ENCODE assay signal across 1 cellular context in the genomic region with DNA sequence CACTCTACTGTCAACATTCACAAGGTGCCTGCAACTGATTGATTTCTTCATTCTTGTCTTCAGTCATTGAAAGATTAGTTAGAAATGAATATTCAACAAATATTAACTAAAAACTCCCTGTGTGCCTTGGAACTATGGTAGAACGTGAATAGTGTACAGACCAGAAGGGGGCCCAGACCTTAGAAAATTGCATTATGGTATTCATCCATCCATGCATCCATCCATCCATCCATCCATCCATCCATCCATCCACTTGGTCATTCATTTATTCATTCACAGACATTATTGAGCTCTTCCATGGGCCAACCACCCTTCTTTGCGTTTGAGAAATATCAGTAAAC.
TF ChIP-seq lines count a peak whose summit lies in the region.

No MANE protein-coding gene starts in this region.

TF ChIP-seq in GM12878, 131 proteins besides CTCF, POLR2A, EP300 and RAD21:
- no peak for TF ChIP-seq POU2F2 (IDR thresholded peaks at IDR 0.05; ENCODE audit: borderline replicate concordance, low read depth, low read length)
- TF ChIP-seq, protein P1, sequence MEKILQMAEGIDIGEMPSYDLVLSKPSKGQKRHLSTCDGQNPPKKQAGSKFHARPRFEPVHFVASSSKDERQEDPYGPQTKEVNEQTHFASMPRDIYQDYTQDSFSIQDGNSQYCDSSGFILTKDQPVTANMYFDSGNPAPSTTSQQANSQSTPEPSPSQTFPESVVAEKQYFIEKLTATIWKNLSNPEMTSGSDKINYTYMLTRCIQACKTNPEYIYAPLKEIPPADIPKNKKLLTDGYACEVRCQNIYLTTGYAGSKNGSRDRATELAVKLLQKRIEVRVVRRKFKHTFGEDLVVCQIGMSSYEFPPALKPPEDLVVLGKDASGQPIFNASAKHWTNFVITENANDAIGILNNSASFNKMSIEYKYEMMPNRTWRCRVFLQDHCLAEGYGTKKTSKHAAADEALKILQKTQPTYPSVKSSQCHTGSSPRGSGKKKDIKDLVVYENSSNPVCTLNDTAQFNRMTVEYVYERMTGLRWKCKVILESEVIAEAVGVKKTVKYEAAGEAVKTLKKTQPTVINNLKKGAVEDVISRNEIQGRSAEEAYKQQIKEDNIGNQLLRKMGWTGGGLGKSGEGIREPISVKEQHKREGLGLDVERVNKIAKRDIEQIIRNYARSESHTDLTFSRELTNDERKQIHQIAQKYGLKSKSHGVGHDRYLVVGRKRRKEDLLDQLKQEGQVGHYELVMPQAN (conservative IDR thresholded peaks at IDR 0.05), result no peak
- TF ChIP-seq SIX5 (IDR thresholded peaks at IDR 0.05; ENCODE audit: low read depth, low read length, severe bottlenecking), result no peak
- TF ChIP-seq, protein P2, sequence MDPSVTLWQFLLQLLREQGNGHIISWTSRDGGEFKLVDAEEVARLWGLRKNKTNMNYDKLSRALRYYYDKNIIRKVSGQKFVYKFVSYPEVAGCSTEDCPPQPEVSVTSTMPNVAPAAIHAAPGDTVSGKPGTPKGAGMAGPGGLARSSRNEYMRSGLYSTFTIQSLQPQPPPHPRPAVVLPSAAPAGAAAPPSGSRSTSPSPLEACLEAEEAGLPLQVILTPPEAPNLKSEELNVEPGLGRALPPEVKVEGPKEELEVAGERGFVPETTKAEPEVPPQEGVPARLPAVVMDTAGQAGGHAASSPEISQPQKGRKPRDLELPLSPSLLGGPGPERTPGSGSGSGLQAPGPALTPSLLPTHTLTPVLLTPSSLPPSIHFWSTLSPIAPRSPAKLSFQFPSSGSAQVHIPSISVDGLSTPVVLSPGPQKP (IDR thresholded peaks at IDR 0.05; ENCODE audit: low read depth, low read length), result no peak
- TF ChIP-seq MTA3 (IDR thresholded peaks at IDR 0.05; ENCODE audit: borderline replicate concordance, low read length), result no peak
- TF ChIP-seq, protein P3, sequence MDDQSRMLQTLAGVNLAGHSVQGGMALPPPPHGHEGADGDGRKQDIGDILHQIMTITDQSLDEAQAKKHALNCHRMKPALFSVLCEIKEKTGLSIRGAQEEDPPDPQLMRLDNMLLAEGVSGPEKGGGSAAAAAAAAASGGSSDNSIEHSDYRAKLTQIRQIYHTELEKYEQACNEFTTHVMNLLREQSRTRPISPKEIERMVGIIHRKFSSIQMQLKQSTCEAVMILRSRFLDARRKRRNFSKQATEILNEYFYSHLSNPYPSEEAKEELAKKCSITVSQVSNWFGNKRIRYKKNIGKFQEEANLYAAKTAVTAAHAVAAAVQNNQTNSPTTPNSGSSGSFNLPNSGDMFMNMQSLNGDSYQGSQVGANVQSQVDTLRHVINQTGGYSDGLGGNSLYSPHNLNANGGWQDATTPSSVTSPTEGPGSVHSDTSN (IDR thresholded peaks at IDR 0.05; ENCODE audit: insufficient replicate concordance, low read depth, low read length), result no peak
- TF ChIP-seq, protein P4, sequence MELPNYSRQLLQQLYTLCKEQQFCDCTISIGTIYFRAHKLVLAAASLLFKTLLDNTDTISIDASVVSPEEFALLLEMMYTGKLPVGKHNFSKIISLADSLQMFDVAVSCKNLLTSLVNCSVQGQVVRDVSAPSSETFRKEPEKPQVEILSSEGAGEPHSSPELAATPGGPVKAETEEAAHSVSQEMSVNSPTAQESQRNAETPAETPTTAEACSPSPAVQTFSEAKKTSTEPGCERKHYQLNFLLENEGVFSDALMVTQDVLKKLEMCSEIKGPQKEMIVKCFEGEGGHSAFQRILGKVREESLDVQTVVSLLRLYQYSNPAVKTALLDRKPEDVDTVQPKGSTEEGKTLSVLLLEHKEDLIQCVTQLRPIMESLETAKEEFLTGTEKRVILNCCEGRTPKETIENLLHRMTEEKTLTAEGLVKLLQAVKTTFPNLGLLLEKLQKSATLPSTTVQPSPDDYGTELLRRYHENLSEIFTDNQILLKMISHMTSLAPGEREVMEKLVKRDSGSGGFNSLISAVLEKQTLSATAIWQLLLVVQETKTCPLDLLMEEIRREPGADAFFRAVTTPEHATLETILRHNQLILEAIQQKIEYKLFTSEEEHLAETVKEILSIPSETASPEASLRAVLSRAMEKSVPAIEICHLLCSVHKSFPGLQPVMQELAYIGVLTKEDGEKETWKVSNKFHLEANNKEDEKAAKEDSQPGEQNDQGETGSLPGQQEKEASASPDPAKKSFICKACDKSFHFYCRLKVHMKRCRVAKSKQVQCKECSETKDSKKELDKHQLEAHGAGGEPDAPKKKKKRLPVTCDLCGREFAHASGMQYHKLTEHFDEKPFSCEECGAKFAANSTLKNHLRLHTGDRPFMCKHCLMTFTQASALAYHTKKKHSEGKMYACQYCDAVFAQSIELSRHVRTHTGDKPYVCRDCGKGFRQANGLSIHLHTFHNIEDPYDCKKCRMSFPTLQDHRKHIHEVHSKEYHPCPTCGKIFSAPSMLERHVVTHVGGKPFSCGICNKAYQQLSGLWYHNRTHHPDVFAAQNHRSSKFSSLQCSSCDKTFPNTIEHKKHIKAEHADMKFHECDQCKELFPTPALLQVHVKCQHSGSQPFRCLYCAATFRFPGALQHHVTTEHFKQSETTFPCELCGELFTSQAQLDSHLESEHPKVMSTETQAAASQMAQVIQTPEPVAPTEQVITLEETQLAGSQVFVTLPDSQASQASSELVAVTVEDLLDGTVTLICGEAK (IDR thresholded peaks at IDR 0.05; ENCODE audit: borderline replicate concordance), result no peak
